22 cellular contexts compared by ENCODE assay signal in genomic region chr1:208787219-208787618, GRCh38.
"Had no signal": no experiment of that assay in that cellular context is flagged by ENCODE, and none has a peak within 500 bp of the region (broad histone marks: within the 10 kb centered on the region; RNA-seq: fewer than 3 reads in every experiment).

No MANE protein-coding gene starts in this region.

- H3K4me1 Mint-ChIP-seq: activated naive CD8-positive, alpha-beta T cell treated with anti-CD3 and anti-CD28 coated beads, Interleukin-2, amount 50 U/mL, for 24 hours; naive B cell; stimulated activated naive CD8-positive, alpha-beta T cell treated with anti-CD3 and anti-CD28 coated beads, Interleukin-15, amount 100 ng/mL, for 72 hours had no signal

- H3K9me3 Mint-ChIP-seq: activated naive CD8-positive, alpha-beta T cell treated with anti-CD3 and anti-CD28 coated beads, Interleukin-2, amount 50 U/mL, for 24 hours; activated T-helper 1 cell treated with anti-CD3 and anti-CD28 coated beads, Interleukin-12 subunit alpha, Interleukin-12 subunit beta, Interleukin-2, Interleukin-4 antibody, amounts not matched to agents 30 ng/mL and 10 ng/mL and 1 ng/mL, durations not matched to agents 14 hours and 24 hours and 36 hours; dendritic cell treated with granulocyte-macrophage colony-stimulating factor and Interleukin-4, amounts not matched to agents 40 ng/mL and 50 ng/mL, for 4 days; naive B cell; stimulated activated naive CD8-positive, alpha-beta T cell treated with anti-CD3 and anti-CD28 coated beads, Interleukin-15, amount 100 ng/mL, for 72 hours had no signal

- H3K36me3 Mint-ChIP-seq: naive B cell had no signal

- H3K27ac Mint-ChIP-seq: activated CD8-positive, alpha-beta T cell treated with anti-CD3 and anti-CD28 coated beads, Interleukin-2, amount 10 ng/mL, durations not matched to agents 7 days and 5 days; activated naive CD8-positive, alpha-beta T cell treated with anti-CD3 and anti-CD28 coated beads, Interleukin-2, amount 50 U/mL, for 24 hours; activated T-helper 1 cell treated with anti-CD3 and anti-CD28 coated beads, Interleukin-12 subunit alpha, Interleukin-12 subunit beta, Interleukin-2, Interleukin-4 antibody, amounts not matched to agents 30 ng/mL and 10 ng/mL and 1 ng/mL, durations not matched to agents 14 hours and 24 hours and 36 hours; dendritic cell treated with granulocyte-macrophage colony-stimulating factor and Interleukin-4, amounts not matched to agents 40 ng/mL and 50 ng/mL, for 4 days; naive B cell had no signal

- H3K4me3 Mint-ChIP-seq: activated CD8-positive, alpha-beta T cell treated with anti-CD3 and anti-CD28 coated beads, Interleukin-2, amount 10 ng/mL, durations not matched to agents 7 days and 5 days; activated naive CD8-positive, alpha-beta T cell treated with anti-CD3 and anti-CD28 coated beads, Interleukin-2, amount 50 U/mL, for 24 hours; activated T-helper 1 cell treated with anti-CD3 and anti-CD28 coated beads, Interleukin-12 subunit alpha, Interleukin-12 subunit beta, Interleukin-2, Interleukin-4 antibody, amounts not matched to agents 30 ng/mL and 10 ng/mL and 1 ng/mL, durations not matched to agents 14 hours and 24 hours and 36 hours; dendritic cell treated with granulocyte-macrophage colony-stimulating factor and Interleukin-4, amounts not matched to agents 40 ng/mL and 50 ng/mL, for 4 days; naive B cell; stimulated activated naive CD8-positive, alpha-beta T cell treated with anti-CD3 and anti-CD28 coated beads, Interleukin-15, amount 100 ng/mL, for 72 hours had no signal

- H3K27me3 Mint-ChIP-seq: dendritic cell treated with granulocyte-macrophage colony-stimulating factor and Interleukin-4, amounts not matched to agents 40 ng/mL and 50 ng/mL, for 4 days had no signal

- DNase-seq: activated CD4-positive, alpha-beta T cell treated with anti-CD3 and anti-CD28 coated beads for 1 hour; activated CD4-positive, alpha-beta T cell treated with anti-CD3 and anti-CD28 coated beads, Interleukin-2, amount 50 U/mL, for 1 hour; activated CD8-positive, alpha-beta T cell treated with anti-CD3 and anti-CD28 coated beads, Interleukin-2, amount 10 ng/mL, durations not matched to agents 7 days and 5 days; activated gamma-delta T cell; activated naive CD4-positive, alpha-beta T cell treated with anti-CD3 and anti-CD28 coated beads, Interleukin-2, amount 50 U/mL, for 16 hours; activated naive CD8-positive, alpha-beta T cell treated with anti-CD3 and anti-CD28 coated beads, Interleukin-2, amount 50 U/mL, for 24 hours; effector CD4-positive, alpha-beta T cell; foreskin keratinocyte; kidney glomerular epithelial cell; left ventricle myocardium inferior; mammary epithelial cell; naive B cell; ovary; psoas muscle; right cardiac atrium; stimulated activated CD4-positive, alpha-beta T cell treated with anti-CD3 and anti-CD28 coated beads, Interleukin-12 subunit alpha, Interleukin-12 subunit beta, amount 100 ng/mL, for 4 hours; stimulated activated CD4-positive, alpha-beta T cell treated with anti-CD3 and anti-CD28 coated beads, Interleukin-4, amount 100 ng/mL, for 4 hours; stimulated activated naive CD8-positive, alpha-beta T cell treated with anti-CD3 and anti-CD28 coated beads, Interleukin-15, amount 100 ng/mL, for 72 hours; T-helper 9 cell; uterus had no signal
